24 cellular contexts compared by ENCODE assay signal in the genomic region with DNA sequence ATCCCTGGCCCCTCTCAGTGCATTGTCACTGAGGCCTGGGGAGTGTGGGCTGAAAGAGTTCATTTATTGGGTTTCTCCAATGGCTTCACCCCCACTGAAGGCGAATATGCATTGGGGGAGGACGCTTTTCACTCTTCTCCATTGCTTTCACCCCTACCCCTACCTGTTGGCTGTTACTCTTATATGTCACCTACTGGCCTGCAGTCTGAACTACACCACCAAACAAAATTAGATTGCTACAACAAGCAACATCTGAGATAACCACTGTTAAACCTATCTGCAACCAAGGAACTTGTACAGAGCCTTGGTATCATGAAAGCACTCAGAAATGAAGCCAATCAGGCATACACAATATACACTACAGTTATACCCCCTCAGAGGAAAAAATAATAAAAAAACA.
DNase-seq lines count a peak whose midpoint lies in the region; ATAC-seq, FAIRE-seq and TF ChIP-seq lines count a peak whose summit lies in the region.
"Had no signal": no experiment of that assay in that cellular context is flagged by ENCODE, and none has a peak within 500 bp of the region (broad histone marks: within the 10 kb centered on the region; RNA-seq: fewer than 3 reads in every experiment).

No MANE protein-coding gene starts in this region.

- H3K4me3 ChIP-seq in BE2C (ENCODE audit: low read depth, low read length) (no peak overlapping the region), GM12865 (ENCODE audit: low read depth, low read length) (no peak overlapping the region), Panc1 (ENCODE audit: low read depth in 2 of 2, low read length in 2 of 2) (no peak overlapping the region)
- H3K4me3 ChIP-seq in naive thymus-derived CD4-positive, alpha-beta T cell (ENCODE audit: low read length): no peak overlapping the region
- H3K4me3 ChIP-seq: GM12878, testis had no signal

- BruUV-seq in Panc1 (replicated peaks; lab: Mats Ljungman, UMichigan): no TSS peak

- intact Hi-C loops in Panc1 (cut with micrococcal nuclease; ENCODE audit: unreplicated experiment): loop anchor here (5.0 kb wide), 1 partner anchor 558 kb away; no protein-coding TSS in a partner anchor
- intact Hi-C loops in naive thymus-derived CD4-positive, alpha-beta T cell (cut with micrococcal nuclease): loop anchor here (5.0 to 10.0 kb wide), 5 partner anchors 203 to 1290 kb away; partner anchors contain the start of genes EGR2 (in 1 of the 2) and REEP3 (in 1 of the 2)

- in situ Hi-C loops in Panc1 (cut with HindIII; ENCODE audit: low pct_unique_long_range_greater_than_20kb, low sequenced_read_pairs): loop anchor here (25.0 kb wide), 1 partner anchor 538 kb away; no protein-coding TSS in a partner anchor

- CTCF ChIA-PET in Panc1 (lab: Charles Lee): no interaction called here
- CTCF ChIA-PET in naive thymus-derived CD4-positive, alpha-beta T cell (lab: Charles Lee): interaction anchor here (0.7 kb wide), 1 partner anchor 382 kb away, joined by 3 read pairs; no protein-coding TSS in a partner anchor

- no peaks in the 10 kb centered on the region; the same call in 1 of the 2 replicates for H3K36me3 ChIP-seq in BE2C
- no peaks in the 10 kb centered on the region for H3K36me3 ChIP-seq in Panc1 (ENCODE audit: control insufficient read depth, insufficient read depth, low read length)
- H3K36me3 ChIP-seq in naive thymus-derived CD4-positive, alpha-beta T cell (ENCODE audit: control insufficient read depth in 2 of 3, insufficient read depth in 3 of 3, low read length in 3 of 3): no peaks in the 10 kb centered on the region

- H3K27ac Mint-ChIP-seq in naive thymus-derived CD4-positive, alpha-beta T cell: no peak overlapping the region
- H3K27ac Mint-ChIP-seq: activated CD4-positive, alpha-beta memory T cell treated with anti-CD3 and anti-CD28 coated beads for 36 hours; immature natural killer cell; stimulated activated effector memory CD8-positive, alpha-beta T cell treated with anti-CD3 and anti-CD28 coated beads, Interleukin-12 subunit alpha, Interleukin-12 subunit beta, amount 100 ng/mL, for 72 hours had no signal

- H3K27me3 ChIP-seq in BE2C (no peaks in the 10 kb centered on the region), Panc1 (ENCODE audit: control insufficient read depth, insufficient read depth, low read length) (peaks cover 5% of the 10 kb centered on the region; the same call in 1 of the 2 replicates), foreskin keratinocyte (peaks cover 36% of the 10 kb centered on the region)
- no peaks in the 10 kb centered on the region for H3K27me3 ChIP-seq in naive thymus-derived CD4-positive, alpha-beta T cell (ENCODE audit: control insufficient read depth in 2 of 2, insufficient read depth in 2 of 2, low read length in 2 of 2)
- H3K27me3 ChIP-seq: testis had no signal

- ATAC-seq in Panc1 (no peak), foreskin keratinocyte (no peak), GM18870 (IDR thresholded peaks at IDR 0.05; ENCODE audit: unreplicated experiment) (no peak), GM21723 (IDR thresholded peaks at IDR 0.05; ENCODE audit: unreplicated experiment) (no peak)
- ATAC-seq in naive thymus-derived CD4-positive, alpha-beta T cell: no peak
- ATAC-seq: GM12878, left ventricle myocardium superior had no signal

- H3K4me1 ChIP-seq in BE2C: peaks cover 17% of the 10 kb centered on the region
- H3K4me1 ChIP-seq in Panc1 (ENCODE audit: control insufficient read depth, insufficient read depth, low read length): peaks cover 8% of the 10 kb centered on the region; the same call in 1 of the 2 replicates
- peaks cover 5% of the 10 kb centered on the region for H3K4me1 ChIP-seq in foreskin keratinocyte
- H3K4me1 ChIP-seq in naive thymus-derived CD4-positive, alpha-beta T cell (ENCODE audit: control insufficient read depth in 2 of 2, insufficient read depth in 2 of 2, low read length in 2 of 2): no peaks in the 10 kb centered on the region

- H3K27me3 Mint-ChIP-seq in naive thymus-derived CD4-positive, alpha-beta T cell: peaks cover 33 to 49% (median 40%) of the 10 kb centered on the region in 5 donors

- H3K9me3 ChIP-seq in BE2C: no peaks in the 10 kb centered on the region; the same call in 1 of the 2 replicates
- no peaks in the 10 kb centered on the region for H3K9me3 ChIP-seq in Panc1 (ENCODE audit: control insufficient read depth, insufficient read depth, low read depth, low read length)
- no peaks in the 10 kb centered on the region for H3K9me3 ChIP-seq in naive thymus-derived CD4-positive, alpha-beta T cell (ENCODE audit: control insufficient read depth in 2 of 3, low read length in 3 of 3)
- H3K9me3 ChIP-seq: testis had no signal

- no peak for FAIRE-seq in GM12891 (lab: Jason Lieb, UNC)
- FAIRE-seq: GM12878 had no signal

- H3K4me1 Mint-ChIP-seq in naive thymus-derived CD4-positive, alpha-beta T cell: peaks cover 0 to 16% (median 7%) of the 10 kb centered on the region in 7 donors

- POLR2A ChIA-PET in Panc1 (lab: Charles Lee): no interaction called here
- POLR2A ChIA-PET in naive thymus-derived CD4-positive, alpha-beta T cell (lab: Charles Lee): no interaction called here

- H3K36me3 Mint-ChIP-seq in naive thymus-derived CD4-positive, alpha-beta T cell: no peaks in the 10 kb centered on the region
- H3K36me3 Mint-ChIP-seq: activated CD4-positive, alpha-beta memory T cell treated with anti-CD3 and anti-CD28 coated beads for 36 hours; immature natural killer cell; stimulated activated effector memory CD8-positive, alpha-beta T cell treated with anti-CD3 and anti-CD28 coated beads, Interleukin-12 subunit alpha, Interleukin-12 subunit beta, amount 100 ng/mL, for 72 hours had no signal

- H3K27ac ChIP-seq in Panc1 (ENCODE audit: low read length): no peak overlapping the region
- no peak overlapping the region for H3K27ac ChIP-seq in foreskin keratinocyte
- H3K27ac ChIP-seq in naive thymus-derived CD4-positive, alpha-beta T cell (ENCODE audit: low read depth, low read length): no peak overlapping the region
- H3K27ac ChIP-seq: testis had no signal

- TF ChIP-seq CTCF in BE2C (IDR thresholded peaks at IDR 0.05; ENCODE audit: low read depth, low read length) (peak; percentile 25; the same call in 1 of the 2 replicates), GM12865 (IDR thresholded peaks at IDR 0.05; ENCODE audit: insufficient read depth, low read depth, low read length, missing control alignments) (peak; percentile 18), Panc1 (IDR thresholded peaks at IDR 0.05) (peak; percentile 42), foreskin keratinocyte (conservative IDR thresholded peaks at IDR 0.05) (peak; percentile 32)

- H3K9me3 Mint-ChIP-seq in naive thymus-derived CD4-positive, alpha-beta T cell: no peaks in the 10 kb centered on the region
- H3K9me3 Mint-ChIP-seq: activated CD4-positive, alpha-beta memory T cell treated with anti-CD3 and anti-CD28 coated beads for 36 hours; immature natural killer cell; stimulated activated effector memory CD8-positive, alpha-beta T cell treated with anti-CD3 and anti-CD28 coated beads, Interleukin-12 subunit alpha, Interleukin-12 subunit beta, amount 100 ng/mL, for 72 hours had no signal

- DNase-seq in BE2C (no peak), GM12865 (ENCODE audit: low read depth) (no peak), Panc1 (ENCODE audit: low read depth, low spot score) (no peak), foreskin keratinocyte (no peak), GM12891 (ENCODE audit: insufficient read length, low spot score) (no peak)
- DNase-seq in naive thymus-derived CD4-positive, alpha-beta T cell: no peak
- DNase-seq: activated CD4-positive, alpha-beta memory T cell treated with anti-CD3 and anti-CD28 coated beads for 36 hours; activated naive CD4-positive, alpha-beta T cell treated with Interleukin-2 at 50 U/mL for 16 hours; activated T-cell treated with anti-CD3 and anti-CD28 coated beads, Interleukin-2, amount 50 U/mL, for 1 hour; amygdala; cerebellar nuclear complex; effector memory CD4-positive, alpha-beta T cell; EL; immature natural killer cell; Karpas-422; left ventricle myocardium superior; NCI-H1105 treated with DMSO at 0.1 percent for 48 hours; NCI-H526; SHP77; testis had no signal

- no peak overlapping the region for H3K4me3 Mint-ChIP-seq in naive thymus-derived CD4-positive, alpha-beta T cell
- H3K4me3 Mint-ChIP-seq: activated CD4-positive, alpha-beta memory T cell treated with anti-CD3 and anti-CD28 coated beads for 36 hours; immature natural killer cell; stimulated activated effector memory CD8-positive, alpha-beta T cell treated with anti-CD3 and anti-CD28 coated beads, Interleukin-12 subunit alpha, Interleukin-12 subunit beta, amount 100 ng/mL, for 72 hours had no signal

- TF ChIP-seq POLR2A in GM12891 (IDR thresholded peaks at IDR 0.05; ENCODE audit: low read depth, low read length): no peak

TF ChIP-seq in GM12891, 5 proteins besides CTCF, POLR2A, EP300 and RAD21:
- no peak for TF ChIP-seq TAF1 (IDR thresholded peaks at IDR 0.05; ENCODE audit: low read depth, low read length)
- no peak for TF ChIP-seq POU2F2 (IDR thresholded peaks at IDR 0.05; ENCODE audit: low read depth, low read length)
- no peak for TF ChIP-seq PAX5 (IDR thresholded peaks at IDR 0.05; ENCODE audit: insufficient read depth, low read length, severe bottlenecking)
- no peak for TF ChIP-seq SPI1 (IDR thresholded peaks at IDR 0.05; ENCODE audit: low read depth, low read length)
- TF ChIP-seq POLR2AphosphoS5 (IDR thresholded peaks at IDR 0.05; ENCODE audit: low read depth, low read length): no peak
